ENCODE assay signal across 2 cellular contexts in the genomic region with DNA sequence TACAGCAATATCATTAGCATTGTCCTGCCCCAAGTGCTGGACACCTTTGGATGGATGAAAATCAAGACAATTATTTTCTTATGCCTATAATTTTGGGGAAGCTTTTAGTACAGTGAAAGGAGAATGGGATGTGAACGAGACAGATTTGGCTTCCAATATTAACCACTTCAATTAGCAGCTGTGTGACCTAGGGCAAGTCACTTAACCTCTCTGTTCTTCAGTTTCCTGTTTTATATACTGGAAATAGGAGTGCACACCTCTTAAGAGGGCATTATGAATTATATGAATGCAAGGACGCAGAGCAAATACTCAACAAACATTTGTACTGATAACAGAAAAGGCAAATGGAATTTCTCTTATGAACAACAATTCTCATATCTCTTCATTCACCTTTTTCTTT.
TF ChIP-seq lines count a peak whose summit lies in the region.

No MANE protein-coding gene starts in this region.

TF ChIP-seq in K562, 482 proteins besides CTCF, POLR2A, EP300 and RAD21:
- TF ChIP-seq RBM25 (IDR thresholded peaks at IDR 0.05; ENCODE audit: low read depth, low read length, severe bottlenecking) (peak; percentile 93), HOXB6 (CRISPR knock-in tag; IDR thresholded peaks at IDR 0.05; ENCODE audit: borderline replicate concordance) (no peak)
TF ChIP-seq in K562: peak in this region for 1.

TF ChIP-seq in HepG2, 621 proteins besides CTCF, POLR2A, EP300 and RAD21:
- TF ChIP-seq ZNF768 (CRISPR knock-in tag; IDR thresholded peaks at IDR 0.05), result peak; percentile 68; the same call in 1 of the 2 replicates
- TF ChIP-seq SMAD1 (CRISPR knock-in tag; IDR thresholded peaks at IDR 0.05; ENCODE audit: borderline replicate concordance, low read depth), result no peak
